14 cellular contexts compared by ENCODE assay signal in the genomic region with DNA sequence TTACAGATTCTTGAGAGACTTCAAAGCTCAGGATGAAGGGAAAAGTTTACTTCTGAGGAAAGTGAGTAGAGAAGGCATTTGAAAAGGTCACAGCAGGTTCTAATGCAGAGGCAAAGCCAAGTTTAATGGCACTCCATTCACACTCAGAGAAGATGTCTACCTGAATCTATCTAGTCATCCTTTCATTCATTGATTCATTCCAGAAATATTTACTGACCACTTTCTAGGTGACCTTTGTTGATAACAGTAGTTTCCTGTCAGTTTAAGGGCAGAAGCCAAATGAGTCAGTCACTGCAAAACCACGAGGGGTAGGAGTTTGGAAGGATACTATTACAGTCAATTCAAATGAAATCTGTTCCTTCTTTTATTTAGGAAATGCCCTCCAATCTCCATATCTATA. TPM values are rescaled to one million over a fixed set of nuclear protein-coding genes. Genes with fewer than 3 reads are reported as not detected.
DNase-seq lines count a peak whose midpoint lies in the region; ATAC-seq and TF ChIP-seq lines count a peak whose summit lies in the region.
"Had no signal": no experiment of that assay in that cellular context is flagged by ENCODE, and none has a peak within 500 bp of the region (broad histone marks: within the 10 kb centered on the region; RNA-seq: fewer than 3 reads in every experiment).

No MANE protein-coding gene starts in this region.

- no peak overlapping the region for H4K8ac ChIP-seq in H9 (replicated peaks; ENCODE audit: insufficient read length, low read depth, low read length)

- H3K27ac Mint-ChIP-seq in H9, result no peak overlapping the region
- H3K27ac Mint-ChIP-seq: CD4-positive, CD25-positive, alpha-beta regulatory T cell; T-helper 2 cell treated with Interferon-gamma antibody and Interleukin-4, amounts not matched to agents 5 μg/mL and 100 μg/mL, for 36 hours had no signal

- intact Hi-C loops in PC-9 (cut with micrococcal nuclease; ENCODE audit: unreplicated experiment), result no loop called here

- no peaks in the 10 kb centered on the region for H3K27me3 ChIP-seq in H9 (ENCODE audit: insufficient read depth, low read length)
- no peaks in the 10 kb centered on the region for H3K27me3 ChIP-seq in PC-9 (ENCODE audit: insufficient read depth, low read depth)
- no peaks in the 10 kb centered on the region for H3K27me3 ChIP-seq in upper lobe of left lung

- no peak overlapping the region for H2BK5ac ChIP-seq in H9 (ENCODE audit: insufficient read length, low read length)

- no peaks in the 10 kb centered on the region for H3K36me3 ChIP-seq in PC-9 (ENCODE audit: low read depth)
- no peaks in the 10 kb centered on the region for H3K36me3 ChIP-seq in upper lobe of left lung

- no peak overlapping the region for H3K14ac ChIP-seq in H9 (ENCODE audit: insufficient read depth, low read length)

- H3K4me1 ChIP-seq in H9 (ENCODE audit: insufficient read depth, low read length) (peaks cover 4% of the 10 kb centered on the region; the same call in 1 of the 2 replicates), PC-9 (replicated peaks; ENCODE audit: insufficient read depth) (peaks cover 15% of the 10 kb centered on the region; the same call in 1 of the 2 replicates), upper lobe of left lung (peaks cover 0 to 7% (median 2%) of the 10 kb centered on the region in 4 donors)

- H2BK15ac ChIP-seq in H9 (ENCODE audit: low read depth, low read length), result no peak overlapping the region

- no peak for TF ChIP-seq EP300 in upper lobe of left lung (IDR thresholded peaks at IDR 0.05)

- no CpG with 5 or more reads among the region's 1 CpG for WGBS in H9 (ENCODE audit: extremely low coverage, insufficient read length, low lambda C conversion rate)
- 9 to 20% methylated on average over 1 of the region's 1 CpG for WGBS in upper lobe of left lung, 2 donors

- no peak for DNase-seq in H9
- peak; percentile 5 to 71 for DNase-seq in PC-9
- peak; percentile 72 for DNase-seq in choroid plexus epithelial cell (ENCODE audit: low read depth)
- DNase-seq in renal cortical epithelial cell (ENCODE audit: low read depth), result peak; percentile 34
- DNase-seq in upper lobe of left lung, result no peak
- no peak for DNase-seq in activated CD8-positive, alpha-beta memory T cell treated with anti-CD3 and anti-CD28 coated beads for 24 hours
- no peak for DNase-seq in omental fat pad (ENCODE audit: low spot score)
- DNase-seq: activated CD4-positive, alpha-beta T cell treated with anti-CD3 and anti-CD28 coated beads, Interleukin-2, amount 50 U/mL, for 4 hours; CD4-positive, CD25-positive, alpha-beta regulatory T cell; cerebellar nuclear complex; occipital lobe; OCI-M1 had no signal

- H2BK12ac ChIP-seq in H9 (ENCODE audit: insufficient read length, low read depth, low read length), result no peak overlapping the region

- peaks cover 14 to 18% of the 10 kb centered on the region in 2 experiments for H3K4me1 Mint-ChIP-seq in H9

- H3K4ac ChIP-seq in H9 (ENCODE audit: low read depth, low read length), result no peak overlapping the region

- H3K27ac ChIP-seq in H9 (ENCODE audit: insufficient read length, low read depth, low read length) (no peak overlapping the region), PC-9 (no peak overlapping the region), upper lobe of left lung (no peak overlapping the region)
- H3K27ac ChIP-seq: HL-60 had no signal

- H2BK120ac ChIP-seq in H9 (ENCODE audit: low read depth, low read length, poor library complexity, severe bottlenecking), result no peak overlapping the region

- H2AFZ ChIP-seq in H9 (ENCODE audit: low read length) (no peak overlapping the region), PC-9 (no peak overlapping the region)

- no peak overlapping the region for H2BK20ac ChIP-seq in H9 (ENCODE audit: low read depth, low read length, poor library complexity, severe bottlenecking)

- H3K9ac ChIP-seq in H9 (ENCODE audit: extremely low read depth, insufficient read length, low read length), result no peak overlapping the region

- H3K56ac ChIP-seq in H9 (ENCODE audit: insufficient read length, low read depth, low read length), result no peak overlapping the region

- H4K20me1 ChIP-seq in H9 (ENCODE audit: control insufficient read depth, insufficient read depth, insufficient read length) (no peaks in the 10 kb centered on the region), PC-9 (ENCODE audit: insufficient read depth) (no peaks in the 10 kb centered on the region)

- CTCF ChIA-PET in PC-9 (lab: Charles Lee), result no interaction called here

- no peak overlapping the region for H3K23ac ChIP-seq in H9 (ENCODE audit: insufficient read length, low read depth, low read length)

- H3K9me3 Mint-ChIP-seq in H9, result no peaks in the 10 kb centered on the region; a peak in 1 of 5 replicates
- H3K9me3 Mint-ChIP-seq: T-helper 2 cell treated with Interferon-gamma antibody and Interleukin-4, amounts not matched to agents 5 μg/mL and 100 μg/mL, for 36 hours had no signal

- H3K27me3 Mint-ChIP-seq in H9 (ENCODE audit: low read depth), result no peaks in the 10 kb centered on the region

- no peak overlapping the region for H2AK5ac ChIP-seq in H9 (ENCODE audit: insufficient read length, low read length)

- H3K36me3 Mint-ChIP-seq in H9 (ENCODE audit: insufficient read depth in 1 of 3, low read depth in 3 of 3), result no peaks in the 10 kb centered on the region
- H3K36me3 Mint-ChIP-seq: CD4-positive, CD25-positive, alpha-beta regulatory T cell had no signal

- peaks cover 13% of the 10 kb centered on the region; the same call in 1 of the 2 replicates for H3F3A ChIP-seq in PC-9 (ENCODE audit: insufficient read depth, low read depth)

- no peaks in the 10 kb centered on the region for H3K9me2 ChIP-seq in PC-9 (ENCODE audit: insufficient read depth)

- TF ChIP-seq POLR2A in upper lobe of left lung (IDR thresholded peaks at IDR 0.05), result no peak

- no peak overlapping the region for H4K91ac ChIP-seq in H9 (ENCODE audit: insufficient read length, low read depth, low read length)

- ATAC-seq in upper lobe of left lung (ENCODE audit: low FRiP score in 2 of 2) (no peak), omental fat pad (ENCODE audit: low FRiP score) (no peak)

- H3K9me3 ChIP-seq in H9 (ENCODE audit: control insufficient read depth, low read depth, low read length) (no peaks in the 10 kb centered on the region), PC-9 (ENCODE audit: insufficient read depth, low read depth) (no peaks in the 10 kb centered on the region), upper lobe of left lung (no peaks in the 10 kb centered on the region)

- no peak overlapping the region for H3K4me3 ChIP-seq in PC-9
- H3K4me3 ChIP-seq in choroid plexus epithelial cell (ENCODE audit: low read depth, low read length), result no peak overlapping the region
- H3K4me3 ChIP-seq in upper lobe of left lung, result no peak overlapping the region

- no peak overlapping the region for H3K4me3 Mint-ChIP-seq in H9
- H3K4me3 Mint-ChIP-seq: CD4-positive, CD25-positive, alpha-beta regulatory T cell; T-helper 2 cell treated with Interferon-gamma antibody and Interleukin-4, amounts not matched to agents 5 μg/mL and 100 μg/mL, for 36 hours had no signal

- H3K18ac ChIP-seq in H9 (ENCODE audit: insufficient read length, low read depth, low read length), result no peak overlapping the region

- H3K79me2 ChIP-seq in H9 (ENCODE audit: insufficient read depth, low read length), result no peaks in the 10 kb centered on the region
- H3K79me2 ChIP-seq in PC-9 (ENCODE audit: low read depth), result no peaks in the 10 kb centered on the region

- no peak overlapping the region for H4K5ac ChIP-seq in H9 (ENCODE audit: insufficient read length, low read depth, low read length)

- TF ChIP-seq CTCF in H9 (conservative IDR thresholded peaks at IDR 0.05) (no peak), PC-9 (conservative IDR thresholded peaks at IDR 0.05) (no peak), choroid plexus epithelial cell (conservative IDR thresholded peaks at IDR 0.05; ENCODE audit: low read depth, low read length) (no peak), upper lobe of left lung (IDR thresholded peaks at IDR 0.05) (no peak), omental fat pad (IDR thresholded peaks at IDR 0.05) (no peak)

- H3K23me2 ChIP-seq in H9 (ENCODE audit: insufficient read length, low read depth, low read length, poor library complexity, severe bottlenecking), result no peaks in the 10 kb centered on the region

- H3T11ph ChIP-seq in H9 (ENCODE audit: low read length), result no peak overlapping the region

- H3K4me2 ChIP-seq in H9 (ENCODE audit: insufficient read depth, insufficient read length, low read length) (peak overlapping the region; percentile 24), PC-9 (0 out of 2 replicates have a peak overlapping the region, but pooled peaks have one; percentile 2)

- POLR2A ChIA-PET in PC-9 (lab: Charles Lee; ENCODE audit: unreplicated experiment), result interaction anchor here (0.6 kb wide), 1 partner anchor 1743 kb away, joined by 3 read pairs; no protein-coding TSS in a partner anchor

- no TSS peak for BruUV-seq in PC-9 (replicated peaks; lab: Mats Ljungman, UMichigan)

- H3K79me1 ChIP-seq in H9 (ENCODE audit: insufficient read depth, low read depth, low read length, poor library complexity, severe bottlenecking), result no peaks in the 10 kb centered on the region

RNA-seq across cellular contexts. Expression of a gene that starts 30.8 kb away (rescaled TPM):
- total RNA-seq in H9 (2021), result 43.2 and 47.6 TPM in 2 replicates
- 14.8 and 20.6 TPM in 2 replicates for total RNA-seq in PC-9 (2021)
- total RNA-seq in renal cortical epithelial cell, result 4.6 and 12.3 TPM in 2 replicates
- total RNA-seq in upper lobe of left lung, result 1 to 10 TPM; 1.7 to 6.0 (median 4.8) TPM
- 1 to 10 TPM; 2.6 to 7.2 (median 4.8) TPM for total RNA-seq in omental fat pad

RNA-seq across cellular contexts. Expression of a gene that starts 50.5 kb away (rescaled TPM):
- 26.5 and 29.2 TPM in 2 replicates for total RNA-seq in H9 (2021)
- 5.7 and 8.0 TPM in 2 replicates for total RNA-seq in PC-9 (2021)
- total RNA-seq in renal cortical epithelial cell, result 20.7 and 30.5 TPM in 2 replicates
- total RNA-seq in upper lobe of left lung, result 10 to 100 TPM; 14.7 to 21.7 (median 16.9) TPM
- total RNA-seq in omental fat pad, result 10 to 100 TPM; 18.0 to 30.9 (median 22.5) TPM

Comparison
In these comparisons a context has a peak if more than half of its experiments do, and no peak if none do; other contexts are left out.
1. DNase-seq: peak in PC-9 (2 of 2), choroid plexus epithelial cell (single experiment) and renal cortical epithelial cell (single experiment); none in H9 (single experiment), upper lobe of left lung (0 of 2), activated CD8-positive, alpha-beta memory T cell treated with anti-CD3 and anti-CD28 coated beads for 24 hours (single experiment) and omental fat pad (single experiment).